ENCODE assay signal across 20 cellular contexts in the genomic region with DNA sequence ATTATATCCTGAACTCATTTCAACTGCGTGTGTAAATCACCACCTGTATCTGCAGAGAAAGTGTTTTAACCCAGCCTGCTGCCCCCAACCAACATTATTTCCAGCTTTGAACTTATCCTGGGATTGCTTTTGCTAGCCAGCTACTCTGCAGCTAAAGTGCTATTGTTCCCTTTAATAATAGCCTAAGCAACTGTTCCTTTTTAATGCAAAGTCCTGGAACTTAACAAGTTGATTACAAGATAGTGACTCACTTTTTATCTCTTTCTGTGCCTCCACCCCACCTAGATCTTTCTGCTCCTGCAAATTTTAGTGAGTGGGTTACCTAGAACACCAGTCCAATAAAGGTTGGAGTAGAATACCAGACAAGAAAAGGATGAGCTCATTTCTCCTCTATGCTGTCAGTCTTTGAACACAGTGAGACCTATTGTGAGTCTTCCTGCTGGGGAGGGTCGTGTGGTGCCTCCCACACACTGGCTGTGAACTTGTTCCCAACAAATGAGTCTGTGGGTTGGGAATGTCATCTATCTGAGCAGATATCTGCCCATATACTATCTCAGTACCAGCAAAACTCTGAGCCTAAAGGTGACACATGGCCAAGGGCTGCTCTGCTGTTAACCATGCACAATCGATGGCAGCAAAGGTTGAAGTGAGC.
DNase-seq lines count a peak whose midpoint lies in the region; ATAC-seq and TF ChIP-seq lines count a peak whose summit lies in the region.
"Had no signal": no experiment of that assay in that cellular context is flagged by ENCODE, and none has a peak within 500 bp of the region (broad histone marks: within the 10 kb centered on the region; RNA-seq: fewer than 3 reads in every experiment).

No MANE protein-coding gene starts in this region.

- H2AFZ ChIP-seq in GM23338, result no peak overlapping the region
- H2AFZ ChIP-seq: GM23248 had no signal

- no peaks in the 10 kb centered on the region for H3K36me3 Mint-ChIP-seq in GM23338 (ENCODE audit: low read depth)
- no peaks in the 10 kb centered on the region for H3K36me3 Mint-ChIP-seq in effector memory CD8-positive, alpha-beta T cell (ENCODE audit: insufficient read depth)

- H3K9me2 ChIP-seq in GM23338 (ENCODE audit: insufficient read depth), result no peaks in the 10 kb centered on the region

- H3K4me3 ChIP-seq in GM23338 (0 out of 2 replicates have a peak overlapping the region, but pooled peaks have one; percentile 4), HUES6 (ENCODE audit: low read depth, low read length) (peak overlapping the region; percentile 25)
- H3K4me3 ChIP-seq: GM23248 had no signal

- CTCF ChIA-PET in HEK293T (lab: Yijun Ruan, JAX), result no interaction called here

- peaks cover 23% of the 10 kb centered on the region for H3K27me3 ChIP-seq in GM23338 (ENCODE audit: insufficient read depth)
- no peaks in the 10 kb centered on the region; the same call in 1 of the 2 replicates for H3K27me3 ChIP-seq in HUES6 (ENCODE audit: control insufficient read depth, insufficient read depth, low read length)
- peaks cover 8% of the 10 kb centered on the region for H3K27me3 ChIP-seq in foreskin keratinocyte

- H4K20me1 ChIP-seq in GM23338 (replicated peaks; ENCODE audit: insufficient read depth), result no peaks in the 10 kb centered on the region

- H3K4me1 ChIP-seq in GM23338 (ENCODE audit: insufficient read depth), result peaks cover 29% of the 10 kb centered on the region
- H3K4me1 ChIP-seq in HUES6 (ENCODE audit: control insufficient read depth, insufficient read depth, low read length), result peaks cover 35% of the 10 kb centered on the region
- no peaks in the 10 kb centered on the region for H3K4me1 ChIP-seq in foreskin keratinocyte

- no peaks in the 10 kb centered on the region for H3K9me3 Mint-ChIP-seq in GM23338
- no peaks in the 10 kb centered on the region for H3K9me3 Mint-ChIP-seq in effector memory CD8-positive, alpha-beta T cell

- H3K27ac ChIP-seq in GM23338 (ENCODE audit: low read depth) (no peak overlapping the region), HUES6 (ENCODE audit: low read depth, low read length) (peak overlapping the region; percentile 12; the same call in 1 of the 2 replicates), foreskin keratinocyte (no peak overlapping the region)
- H3K27ac ChIP-seq: GM23248 had no signal

- POLR2A ChIA-PET in HEK293T (lab: Yijun Ruan, JAX), result no interaction called here

- H3K36me3 ChIP-seq in GM23338 (ENCODE audit: insufficient read depth) (no peaks in the 10 kb centered on the region), HUES6 (ENCODE audit: control insufficient read depth, insufficient read depth, low read length) (no peaks in the 10 kb centered on the region)

- TF ChIP-seq CTCF in GM23338 (conservative IDR thresholded peaks at IDR 0.05; ENCODE audit: low read depth in 2 of 2), result no peak
- no peak for TF ChIP-seq CTCF in foreskin keratinocyte (conservative IDR thresholded peaks at IDR 0.05)

- DNase-seq in GM23338 (ENCODE audit: low spot score) (peak; percentile 55), foreskin keratinocyte (no peak), islet precursor cell (peak; percentile 81), NCI-H2081 (lab: John Stamatoyannopoulos, UW) (no peak), HEK293T (ENCODE audit: extremely low spot score) (no peak)
- no peak for DNase-seq in effector memory CD8-positive, alpha-beta T cell
- DNase-seq: Calu3, DND-41, GM23248, NCI-H1092 treated with DMSO at 0.1 percent for 48 hours, NCI-H1436, NCI-H187 treated with DMSO at 0.1 percent for 48 hours, NCI-H2107, NCI-H774, SHP77 treated with DMSO at 0.1 percent for 48 hours, T-helper 1 cell had no signal

- peaks cover 2% of the 10 kb centered on the region for H3K27me3 Mint-ChIP-seq in GM23338 (ENCODE audit: insufficient read depth, low read depth, poor library complexity)
- H3K27me3 Mint-ChIP-seq in effector memory CD8-positive, alpha-beta T cell, result peaks cover 35 to 38% of the 10 kb centered on the region in 2 donors

- no peaks in the 10 kb centered on the region for H3F3A ChIP-seq in GM23338 (replicated peaks; ENCODE audit: low read depth)

- H3K79me2 ChIP-seq in GM23338 (replicated peaks; ENCODE audit: insufficient read depth), result no peaks in the 10 kb centered on the region

- no peak overlapping the region for H3K4me3 Mint-ChIP-seq in GM23338
- no peak overlapping the region for H3K4me3 Mint-ChIP-seq in effector memory CD8-positive, alpha-beta T cell

- no peaks in the 10 kb centered on the region for H3K9me3 ChIP-seq in HUES6 (ENCODE audit: control insufficient read depth, insufficient read depth, low read depth, low read length)

- H3K9ac ChIP-seq in HUES6 (ENCODE audit: low read length), result peak overlapping the region; percentile 43
- H3K9ac ChIP-seq: GM23248 had no signal

- peak overlapping the region; percentile 29 for H3K4me2 ChIP-seq in GM23338

- no peak overlapping the region for H3K27ac Mint-ChIP-seq in GM23338
- H3K27ac Mint-ChIP-seq in effector memory CD8-positive, alpha-beta T cell, result no peak overlapping the region

- ATAC-seq in GM23338 (peak; percentile 88), foreskin keratinocyte (peak; percentile 15), HG03196 (IDR thresholded peaks at IDR 0.05; ENCODE audit: unreplicated experiment) (no peak)
- no peak for ATAC-seq in effector memory CD8-positive, alpha-beta T cell (replicated peaks)
- ATAC-seq: HCT116, Panc1 had no signal

- H3K4me1 Mint-ChIP-seq in GM23338, result peaks cover 33% of the 10 kb centered on the region
- H3K4me1 Mint-ChIP-seq in effector memory CD8-positive, alpha-beta T cell (ENCODE audit: low read depth in 2 of 2), result no peaks in the 10 kb centered on the region

TF ChIP-seq in GM23338, 12 proteins besides CTCF, POLR2A, EP300 and RAD21 (continues in another document):
- no peak for TF ChIP-seq STAT1 (IDR thresholded peaks at IDR 0.05; ENCODE audit: unreplicated experiment)
- no peak for TF ChIP-seq CREB1 (CRISPR knock-in tag; IDR thresholded peaks at IDR 0.05; ENCODE audit: low read depth)
- no peak for TF ChIP-seq ETS1 (IDR thresholded peaks at IDR 0.05)
- TF ChIP-seq ZNF114 (CRISPR knock-in tag; IDR thresholded peaks at IDR 0.05), result no peak
- no peak for TF ChIP-seq JUNB (IDR thresholded peaks at IDR 0.05; ENCODE audit: unreplicated experiment)

TF ChIP-seq in HEK293T, 16 proteins besides CTCF, POLR2A, EP300 and RAD21:
- TF ChIP-seq TARDBP (IDR thresholded peaks at IDR 0.05) (no peak), L3MBTL2 (conservative IDR thresholded peaks at IDR 0.05) (no peak), ARNT (IDR thresholded peaks at IDR 0.05) (no peak), SP1 (IDR thresholded peaks at IDR 0.05) (no peak), HDGF (IDR thresholded peaks at IDR 0.05; ENCODE audit: borderline replicate concordance) (no peak), BHLHE40 (IDR thresholded peaks at IDR 0.05; ENCODE audit: borderline replicate concordance) (no peak), CTBP1 (IDR thresholded peaks at IDR 0.05; ENCODE audit: borderline replicate concordance) (no peak)
- TF ChIP-seq, protein P1, sequence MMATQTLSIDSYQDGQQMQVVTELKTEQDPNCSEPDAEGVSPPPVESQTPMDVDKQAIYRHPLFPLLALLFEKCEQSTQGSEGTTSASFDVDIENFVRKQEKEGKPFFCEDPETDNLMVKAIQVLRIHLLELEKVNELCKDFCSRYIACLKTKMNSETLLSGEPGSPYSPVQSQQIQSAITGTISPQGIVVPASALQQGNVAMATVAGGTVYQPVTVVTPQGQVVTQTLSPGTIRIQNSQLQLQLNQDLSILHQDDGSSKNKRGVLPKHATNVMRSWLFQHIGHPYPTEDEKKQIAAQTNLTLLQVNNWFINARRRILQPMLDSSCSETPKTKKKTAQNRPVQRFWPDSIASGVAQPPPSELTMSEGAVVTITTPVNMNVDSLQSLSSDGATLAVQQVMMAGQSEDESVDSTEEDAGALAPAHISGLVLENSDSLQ (IDR thresholded peaks at IDR 0.05), result no peak

Comparison
In these comparisons a context has a peak if more than half of its experiments do, and no peak if none do; other contexts are left out.
1. ATAC-seq: peak in GM23338 (single experiment) and foreskin keratinocyte (single experiment); none in effector memory CD8-positive, alpha-beta T cell (single experiment) and HG03196 (single experiment).
2. DNase-seq: peak in GM23338 (single experiment) and islet precursor cell (single experiment); none in foreskin keratinocyte (0 of 2), effector memory CD8-positive, alpha-beta T cell (0 of 3), NCI-H2081 (0 of 2) and HEK293T (single experiment).